14 cellular contexts compared by ENCODE assay signal in genomic region chr15:82919231-82919886, GRCh38. TPM values are rescaled to one million over a fixed set of nuclear protein-coding genes. Genes with fewer than 3 reads are reported as not detected.
DNase-seq lines count a peak whose midpoint lies in the region; ATAC-seq and TF ChIP-seq lines count a peak whose summit lies in the region.
"Had no signal": no experiment of that assay in that cellular context is flagged by ENCODE, and none has a peak within 500 bp of the region (broad histone marks: within the 10 kb centered on the region; RNA-seq: fewer than 3 reads in every experiment).

No MANE protein-coding gene starts in this region.

- no peaks in the 10 kb centered on the region for H3K79me2 ChIP-seq in PC-3 (ENCODE audit: low read length)

- no peak overlapping the region for H2BK120ac ChIP-seq in neuronal stem cell (ENCODE audit: low read depth, low read length)

- H2BK12ac ChIP-seq in neuronal stem cell (ENCODE audit: low read length): no peak overlapping the region

- ATAC-seq in PC-3: peak; percentile 78
- ATAC-seq in heart left ventricle: peak; percentile 56 to 77 (median 73)
- peak; percentile 48 to 66 (median 62) for ATAC-seq in psoas muscle
- no peak for ATAC-seq in HG03342 (IDR thresholded peaks at IDR 0.05; ENCODE audit: unreplicated experiment)
- no peak for ATAC-seq in GM18511 (IDR thresholded peaks at IDR 0.05; ENCODE audit: unreplicated experiment)

- no peak overlapping the region for H2BK5ac ChIP-seq in neuronal stem cell (ENCODE audit: low read length)

- no peak for TF ChIP-seq CTCF in LNCaP clone FGC (IDR thresholded peaks at IDR 0.05; ENCODE audit: control insufficient read depth, extremely low read depth, insufficient read depth)
- no peak for TF ChIP-seq CTCF in PC-3 (conservative IDR thresholded peaks at IDR 0.05; ENCODE audit: low read depth, low read length)
- no peak for TF ChIP-seq CTCF in heart left ventricle (IDR thresholded peaks at IDR 0.05)
- TF ChIP-seq CTCF in psoas muscle (IDR thresholded peaks at IDR 0.05): no peak

- no peak overlapping the region for H3K23ac ChIP-seq in neuronal stem cell (ENCODE audit: low read depth, low read length, poor library complexity)

- H3K4ac ChIP-seq in neuronal stem cell (ENCODE audit: low read length): no peak overlapping the region

- no peaks in the 10 kb centered on the region for H3K79me1 ChIP-seq in neuronal stem cell (ENCODE audit: low read depth, low read length)

- TF ChIP-seq POLR2A in heart left ventricle (IDR thresholded peaks at IDR 0.05): no peak

- no peak overlapping the region for H2AK5ac ChIP-seq in neuronal stem cell (ENCODE audit: low read depth, low read length)

- POLR2A ChIA-PET in PC-3 (lab: Charles Lee; ENCODE audit: unreplicated experiment): no interaction called here

- H3F3A ChIP-seq in PC-3 (ENCODE audit: low read length, unreplicated experiment): no peaks in the 10 kb centered on the region

- no peaks in the 10 kb centered on the region; the same call in 1 of the 2 replicates for H3K4me1 ChIP-seq in PC-3 (ENCODE audit: insufficient read depth, low read length)
- H3K4me1 ChIP-seq in heart left ventricle: peaks cover 0 to 47% (median 9%) of the 10 kb centered on the region in 12 donors
- H3K4me1 ChIP-seq in psoas muscle: peaks cover 66% of the 10 kb centered on the region
- H3K4me1 ChIP-seq in neuronal stem cell (ENCODE audit: control insufficient read depth in 2 of 2, insufficient read depth in 1 of 2, low read depth in 1 of 2, low read length in 2 of 2): peaks cover 0 to 4% of the 10 kb centered on the region in 2 donors
- H3K4me1 ChIP-seq: neural progenitor cell had no signal

- intact Hi-C loops in PC-3 (cut with micrococcal nuclease) (loop anchor here (5.0 kb wide), 1 partner anchor 68 kb away; the partner anchor contains the start of gene RAMAC), heart left ventricle (cut with DNase I) (no loop called here), psoas muscle (cut with DNase I) (no loop called here)

- H3K36me3 ChIP-seq in PC-3 (ENCODE audit: low read depth, low read length) (no peaks in the 10 kb centered on the region), heart left ventricle (no peaks in the 10 kb centered on the region), psoas muscle (ENCODE audit: insufficient read depth in 1 of 2, low read depth in 1 of 2) (no peaks in the 10 kb centered on the region), neuronal stem cell (replicated peaks in 1 of 2; ENCODE audit: control insufficient read depth in 2 of 2, insufficient read depth in 2 of 2, low read length in 2 of 2) (no peaks in the 10 kb centered on the region)
- H3K36me3 ChIP-seq: neural progenitor cell had no signal

- H3K27ac ChIP-seq in PC-3 (ENCODE audit: low read length): no peak overlapping the region
- peak overlapping the region in 3 of 12 donors; percentile 18 to 54 (median 48) for H3K27ac ChIP-seq in heart left ventricle
- peak overlapping the region; percentile 87 for H3K27ac ChIP-seq in psoas muscle
- H3K27ac ChIP-seq in neuronal stem cell (replicated peaks; ENCODE audit: low read length): no peak overlapping the region
- H3K27ac ChIP-seq: neural progenitor cell had no signal

- no peaks in the 10 kb centered on the region for H4K20me1 ChIP-seq in PC-3 (ENCODE audit: low read length)

- 49 to 59% (median 51%) methylated on average over 6 of the region's 6 CpGs for WGBS in heart left ventricle, 4 donors
- WGBS in psoas muscle, 3 donors: 34 to 51% (median 38%) methylated on average over 6 of the region's 6 CpGs
- WGBS in neuronal stem cell (ENCODE audit: extremely low coverage in 2 of 2, insufficient read length in 2 of 2, insufficient replicate concordance in 1 of 2), 2 donors: no CpG with 5 or more reads among the region's 6 CpGs

- H3K27me3 ChIP-seq in PC-3 (ENCODE audit: low read length) (no peaks in the 10 kb centered on the region), heart left ventricle (no peaks in the 10 kb centered on the region), psoas muscle (ENCODE audit: insufficient read depth in 3 of 3, low read length in 2 of 3) (no peaks in the 10 kb centered on the region), neuronal stem cell (ENCODE audit: control insufficient read depth in 3 of 3, insufficient read depth in 3 of 3, low read depth in 1 of 3, low read length in 3 of 3) (no peaks in the 10 kb centered on the region)
- H3K27me3 ChIP-seq: neural progenitor cell had no signal

- no peaks in the 10 kb centered on the region for H3K9me3 ChIP-seq in PC-3 (ENCODE audit: low read length)
- no peaks in the 10 kb centered on the region for H3K9me3 ChIP-seq in heart left ventricle
- H3K9me3 ChIP-seq in psoas muscle: no peaks in the 10 kb centered on the region
- no peaks in the 10 kb centered on the region for H3K9me3 ChIP-seq in neuronal stem cell (replicated peaks in 1 of 2; ENCODE audit: control insufficient read depth in 2 of 2, insufficient read depth in 1 of 2, low read depth in 1 of 2, low read length in 2 of 2)

- no peak overlapping the region for H4K91ac ChIP-seq in neuronal stem cell (ENCODE audit: low read depth, low read length, poor library complexity)

- no peak overlapping the region for H4K8ac ChIP-seq in neuronal stem cell (ENCODE audit: low read depth, low read length)

- no peak overlapping the region for H2AFZ ChIP-seq in PC-3 (ENCODE audit: low read length)
- H2AFZ ChIP-seq in neuronal stem cell (ENCODE audit: low read length): no peak overlapping the region
- H2AFZ ChIP-seq: neural progenitor cell had no signal

- H3K4me2 ChIP-seq in PC-3 (ENCODE audit: low read length) (no peak overlapping the region), neuronal stem cell (ENCODE audit: insufficient read depth, low read length, poor library complexity, severe bottlenecking) (no peak overlapping the region)
- H3K4me2 ChIP-seq: neural progenitor cell had no signal

- CTCF ChIA-PET in PC-3 (lab: Charles Lee): no interaction called here

- H3K4me3 ChIP-seq in LNCaP clone FGC (ENCODE audit: low read depth, low read length): no peak overlapping the region
- no peak overlapping the region for H3K4me3 ChIP-seq in PC-3 (ENCODE audit: low read length)
- H3K4me3 ChIP-seq in heart left ventricle: no peak overlapping the region
- no peak overlapping the region for H3K4me3 ChIP-seq in psoas muscle
- H3K4me3 ChIP-seq in neuronal stem cell (ENCODE audit: low read length in 2 of 2): no peak overlapping the region
- H3K4me3 ChIP-seq: neural progenitor cell had no signal

- BruUV-seq in PC-3 (replicated peaks; lab: Mats Ljungman, UMichigan): no TSS peak

- no peak overlapping the region for H3K14ac ChIP-seq in neuronal stem cell (ENCODE audit: low read length)

- H3K9me2 ChIP-seq in PC-3 (replicated peaks; ENCODE audit: low read length): no peaks in the 10 kb centered on the region

- no peak overlapping the region for H3K18ac ChIP-seq in neuronal stem cell (ENCODE audit: low read length)

- H3K9ac ChIP-seq in PC-3 (ENCODE audit: low read length): no peak overlapping the region
- H3K9ac ChIP-seq in neuronal stem cell (ENCODE audit: low read depth, low read length, poor library complexity): no peak overlapping the region
- H3K9ac ChIP-seq: neural progenitor cell had no signal

- no peak overlapping the region for H2BK15ac ChIP-seq in neuronal stem cell (ENCODE audit: low read length)

- peak; percentile 96 for DNase-seq in LNCaP clone FGC (ENCODE audit: low read depth)
- peak; percentile 53 for DNase-seq in PC-3
- peak in 3 of 5 donors; percentile 27 to 67 (median 50) for DNase-seq in heart left ventricle
- peak; percentile 50 to 71 for DNase-seq in psoas muscle
- DNase-seq in iPS-NIHi7 (ENCODE audit: extremely low spot score): no peak
- no peak for DNase-seq in neuronal stem cell (ENCODE audit: low spot score)
- DNase-seq: aorta; GOT3; NCI-H2171 treated with DMSO at 0.1 percent for 48 hours; stimulated activated CD4-positive, alpha-beta T cell treated with anti-CD3 and anti-CD28 coated beads, Interleukin-1b, Interleukin-23, amount 100 ng/mL, for 48 hours; stimulated activated naive CD4-positive, alpha-beta T cell had no signal

RNA-seq across cellular contexts. Expression of gene HOMER2, which starts 33.2 kb away (rescaled TPM):
- total RNA-seq in PC-3 (2014; rRNA removed) (22.6 and 29.5 TPM in 2 replicates), heart left ventricle (10 to 100 TPM; 30.4 to 60.5 (median 38.2) TPM), psoas muscle (100 to 1,000 TPM in 2 of 4 donors, 10 to 100 TPM in 2; 53.9 to 119 (median 92.3) TPM)
- polyA plus RNA-seq in heart left ventricle (10 to 100 TPM; 15.2 to 16.9 TPM), psoas muscle (10 to 100 TPM; 27.2 to 38.3 (median 36.7) TPM)
- 14.4 TPM for polyA plus RNA-seq in neuronal stem cell (2013, experiment 1 of 2)
- polyA plus RNA-seq in neuronal stem cell (2013, experiment 2 of 2): 13.8 TPM

Comparison
In these comparisons a context has a peak if more than half of its experiments do, and no peak if none do; other contexts are left out.
1. DNase-seq: peak in LNCaP clone FGC (single experiment), PC-3 (single experiment), heart left ventricle (3 of 5) and psoas muscle (2 of 2); none in iPS-NIHi7 (single experiment) and neuronal stem cell (single experiment).
2. ATAC-seq: peak in PC-3 (single experiment), heart left ventricle (4 of 4) and psoas muscle (4 of 4); none in HG03342 (single experiment) and GM18511 (single experiment).